15 cellular contexts compared by ENCODE assay signal in genomic region chr10:4059471-4060138, GRCh38.
DNase-seq lines count a peak whose midpoint lies in the region; ATAC-seq and TF ChIP-seq lines count a peak whose summit lies in the region.
"Had no signal": no experiment of that assay in that cellular context is flagged by ENCODE, and none has a peak within 500 bp of the region (broad histone marks: within the 10 kb centered on the region; RNA-seq: fewer than 3 reads in every experiment).

No MANE protein-coding gene starts in this region.

- H3K4me3 Mint-ChIP-seq in activated CD4-positive, alpha-beta memory T cell treated with anti-CD3 and anti-CD28 coated beads, Interleukin-2, amount 10 ng/mL, durations not matched to agents 7 days and 5 days: no peak overlapping the region
- H3K4me3 Mint-ChIP-seq in naive thymus-derived CD4-positive, alpha-beta T cell: peak overlapping the region; percentile 7 to 64 (median 48)
- H3K4me3 Mint-ChIP-seq: dendritic cell treated with granulocyte-macrophage colony-stimulating factor and Interleukin-4, amounts not matched to agents 40 ng/mL and 50 ng/mL, for 4 days; mesothelial cell of epicardium had no signal

- intact Hi-C loops in naive thymus-derived CD4-positive, alpha-beta T cell (cut with micrococcal nuclease): no loop called here

- H3K27ac ChIP-seq in DND-41 (ENCODE audit: low read length) (peak overlapping the region; percentile 85), GM23248 (no peak overlapping the region)
- H3K27ac ChIP-seq in naive thymus-derived CD4-positive, alpha-beta T cell (ENCODE audit: low read depth, low read length): no peak overlapping the region
- H3K27ac ChIP-seq: psoas muscle had no signal

- no peaks in the 10 kb centered on the region for H3K27me3 Mint-ChIP-seq in activated CD4-positive, alpha-beta memory T cell treated with anti-CD3 and anti-CD28 coated beads, Interleukin-2, amount 10 ng/mL, durations not matched to agents 7 days and 5 days
- H3K27me3 Mint-ChIP-seq in naive thymus-derived CD4-positive, alpha-beta T cell: no peaks in the 10 kb centered on the region
- H3K27me3 Mint-ChIP-seq: dendritic cell treated with granulocyte-macrophage colony-stimulating factor and Interleukin-4, amounts not matched to agents 40 ng/mL and 50 ng/mL, for 4 days had no signal

- H3K9ac ChIP-seq in DND-41 (ENCODE audit: low read depth, low read length) (peak overlapping the region; percentile 29), GM23248 (no peak overlapping the region)

- ATAC-seq in DND-41 (ENCODE audit: insufficient read depth, low read depth) (peak; percentile 98), GM21381 (IDR thresholded peaks at IDR 0.05; ENCODE audit: unreplicated experiment) (no peak)
- ATAC-seq in naive thymus-derived CD4-positive, alpha-beta T cell: peak; percentile 49
- ATAC-seq in activated CD4-positive, CD25-positive, alpha-beta regulatory T cell treated with anti-CD3 and anti-CD28 coated beads, Interleukin-2, amount 50 U/mL, for 24 hours: no peak
- ATAC-seq: psoas muscle, SK-N-SH treated with all-trans-retinoic acid at 6 μM for 48 hours had no signal

- peaks cover 34% of the 10 kb centered on the region for H3K4me1 ChIP-seq in DND-41 (ENCODE audit: insufficient read depth, low read length)
- H3K4me1 ChIP-seq in naive thymus-derived CD4-positive, alpha-beta T cell (ENCODE audit: control insufficient read depth in 2 of 2, insufficient read depth in 2 of 2, low read length in 2 of 2): peaks cover 10 to 16% of the 10 kb centered on the region in 2 donors
- peaks cover 16% of the 10 kb centered on the region for H3K4me1 ChIP-seq in GM23248 (ENCODE audit: insufficient read depth)

- 83% methylated on average over 11 of the region's 11 CpGs for WGBS in GM23248 (ENCODE audit: low coverage in 1 of 2, low lambda C conversion rate in 2 of 2, missing lambda C conversion rate in 2 of 2), 2 experiments

- peak overlapping the region; percentile 55 for H3K4me2 ChIP-seq in DND-41 (ENCODE audit: insufficient read depth, low read length)
- H3K4me2 ChIP-seq in GM23248 (ENCODE audit: unreplicated experiment): no peak overlapping the region

- DNase-seq in DND-41 (peak; percentile 82), HT-29 (ENCODE audit: low spot score) (peak; percentile 49), NCI-H2227 (lab: John Stamatoyannopoulos, UW; ENCODE audit: unreplicated experiment) (no peak), GM23248 (no peak)
- DNase-seq in activated CD4-positive, alpha-beta memory T cell treated with anti-CD3 and anti-CD28 coated beads, Interleukin-2, amount 10 ng/mL, durations not matched to agents 7 days and 5 days: peak; percentile 49
- DNase-seq in naive thymus-derived CD4-positive, alpha-beta T cell: peak in 4 of 9 donors; percentile 7 to 38 (median 28)
- DNase-seq: C1 segment of cervical spinal cord; NCI-H187 treated with DMSO at 0.1 percent for 48 hours; psoas muscle; stimulated activated CD4-positive, alpha-beta T cell treated with anti-CD3 and anti-CD28 coated beads, Interleukin-2, amount 100 ng/mL, for 48 hours had no signal

- CTCF ChIA-PET in activated CD4-positive, alpha-beta memory T cell treated with anti-CD3 and anti-CD28 coated beads, Interleukin-2, amount 10 ng/mL, durations not matched to agents 7 days and 5 days (lab: Charles Lee): no interaction called here
- CTCF ChIA-PET in naive thymus-derived CD4-positive, alpha-beta T cell (lab: Charles Lee): interaction anchor here (0.6 kb wide), 1 partner anchor 93 kb away, joined by 3 read pairs; no protein-coding TSS in a partner anchor

- H3K27me3 ChIP-seq in DND-41 (ENCODE audit: insufficient read depth, low read length, poor library complexity) (no peaks in the 10 kb centered on the region), GM23248 (replicated peaks; ENCODE audit: insufficient read depth) (no peaks in the 10 kb centered on the region)
- H3K27me3 ChIP-seq in naive thymus-derived CD4-positive, alpha-beta T cell (ENCODE audit: control insufficient read depth in 2 of 2, insufficient read depth in 2 of 2, low read length in 2 of 2): no peaks in the 10 kb centered on the region

- in situ Hi-C loops in GM23248 (cut with MboI): no loop called here

- H2AFZ ChIP-seq in DND-41 (ENCODE audit: low read depth, low read length) (peak overlapping the region; percentile 6; the same call in 1 of the 2 replicates), GM23248 (no peak overlapping the region)

- H3K79me2 ChIP-seq in DND-41 (ENCODE audit: insufficient read depth, low read length) (no peaks in the 10 kb centered on the region), GM23248 (ENCODE audit: insufficient read depth) (no peaks in the 10 kb centered on the region)

- H3K9me3 ChIP-seq in DND-41 (ENCODE audit: insufficient read depth, low read length, severe bottlenecking): no peaks in the 10 kb centered on the region
- no peaks in the 10 kb centered on the region for H3K9me3 ChIP-seq in naive thymus-derived CD4-positive, alpha-beta T cell (ENCODE audit: control insufficient read depth in 2 of 3, low read length in 3 of 3)
- H3K9me3 ChIP-seq in GM23248 (ENCODE audit: low read depth): no peaks in the 10 kb centered on the region
- H3K9me3 ChIP-seq: psoas muscle had no signal

- H3K9me3 Mint-ChIP-seq in activated CD4-positive, alpha-beta memory T cell treated with anti-CD3 and anti-CD28 coated beads, Interleukin-2, amount 10 ng/mL, durations not matched to agents 7 days and 5 days: no peaks in the 10 kb centered on the region
- H3K9me3 Mint-ChIP-seq in naive thymus-derived CD4-positive, alpha-beta T cell: no peaks in the 10 kb centered on the region
- H3K9me3 Mint-ChIP-seq: dendritic cell treated with granulocyte-macrophage colony-stimulating factor and Interleukin-4, amounts not matched to agents 40 ng/mL and 50 ng/mL, for 4 days had no signal

- no peak for TF ChIP-seq CTCF in DND-41 (IDR thresholded peaks at IDR 0.05; ENCODE audit: borderline replicate concordance, extremely low read depth, low read length, poor library complexity, severe bottlenecking)

- no peaks in the 10 kb centered on the region for H3K36me3 ChIP-seq in DND-41 (ENCODE audit: insufficient read depth, low read length)
- no peaks in the 10 kb centered on the region for H3K36me3 ChIP-seq in naive thymus-derived CD4-positive, alpha-beta T cell (ENCODE audit: control insufficient read depth in 2 of 3, insufficient read depth in 3 of 3, low read length in 3 of 3)
- no peaks in the 10 kb centered on the region for H3K36me3 ChIP-seq in GM23248 (ENCODE audit: low read depth)

- H3K4me3 ChIP-seq in DND-41 (ENCODE audit: low read depth in 1 of 2, low read length in 2 of 2) (peak overlapping the region in 1 of 2 experiments; percentile 27; a peak in 2 of 4 replicates), GM23248 (no peak overlapping the region)
- H3K4me3 ChIP-seq in naive thymus-derived CD4-positive, alpha-beta T cell (ENCODE audit: low read length): no peak overlapping the region
- H3K4me3 ChIP-seq: psoas muscle had no signal

- H3K27ac Mint-ChIP-seq in activated CD4-positive, alpha-beta memory T cell treated with anti-CD3 and anti-CD28 coated beads, Interleukin-2, amount 10 ng/mL, durations not matched to agents 7 days and 5 days: peak overlapping the region; percentile 70
- H3K27ac Mint-ChIP-seq in naive thymus-derived CD4-positive, alpha-beta T cell: peak overlapping the region in 7 of 9 donors; percentile 40 to 93 (median 68)
- H3K27ac Mint-ChIP-seq: dendritic cell treated with granulocyte-macrophage colony-stimulating factor and Interleukin-4, amounts not matched to agents 40 ng/mL and 50 ng/mL, for 4 days; mesothelial cell of epicardium had no signal

- H3F3A ChIP-seq in GM23248 (ENCODE audit: insufficient read depth): 0 out of 2 replicates have a peak, but pooled peaks cover 8% of the 10 kb centered on the region

- no peaks in the 10 kb centered on the region for H3K9me2 ChIP-seq in GM23248 (ENCODE audit: insufficient read depth)

- H3K36me3 Mint-ChIP-seq in activated CD4-positive, alpha-beta memory T cell treated with anti-CD3 and anti-CD28 coated beads, Interleukin-2, amount 10 ng/mL, durations not matched to agents 7 days and 5 days (ENCODE audit: low read depth): no peaks in the 10 kb centered on the region
- H3K36me3 Mint-ChIP-seq in naive thymus-derived CD4-positive, alpha-beta T cell: no peaks in the 10 kb centered on the region
- H3K36me3 Mint-ChIP-seq: mesothelial cell of epicardium had no signal

- POLR2A ChIA-PET in activated CD4-positive, alpha-beta memory T cell treated with anti-CD3 and anti-CD28 coated beads, Interleukin-2, amount 10 ng/mL, durations not matched to agents 7 days and 5 days (lab: Charles Lee): interaction anchor here (0.6 to 2.5 kb wide), 6 partner anchors 12 to 275 kb away, joined by 3 to 15 read pairs (median 6); partner anchors contain the start of gene KLF6
- POLR2A ChIA-PET in naive thymus-derived CD4-positive, alpha-beta T cell (lab: Charles Lee): interaction anchor here (0.7 to 0.9 kb wide), 3 partner anchors 11 to 390 kb away, joined by 3 read pairs; no protein-coding TSS in a partner anchor

- H4K20me1 ChIP-seq in DND-41 (ENCODE audit: insufficient read depth, low read length): no peaks in the 10 kb centered on the region
- no peaks in the 10 kb centered on the region for H4K20me1 ChIP-seq in GM23248 (ENCODE audit: insufficient read depth)

- H3K4me1 Mint-ChIP-seq in activated CD4-positive, alpha-beta memory T cell treated with anti-CD3 and anti-CD28 coated beads, Interleukin-2, amount 10 ng/mL, durations not matched to agents 7 days and 5 days: peaks cover 29% of the 10 kb centered on the region
- peaks cover 11 to 43% (median 23%) of the 10 kb centered on the region in 7 donors for H3K4me1 Mint-ChIP-seq in naive thymus-derived CD4-positive, alpha-beta T cell
- H3K4me1 Mint-ChIP-seq: mesothelial cell of epicardium had no signal

Comparison
In these comparisons a context has a peak if more than half of its experiments do, and no peak if none do; other contexts are left out.
1. ATAC-seq: peak in DND-41 (single experiment) and naive thymus-derived CD4-positive, alpha-beta T cell (single experiment); none in GM21381 (single experiment) and activated CD4-positive, CD25-positive, alpha-beta regulatory T cell treated with anti-CD3 and anti-CD28 coated beads, Interleukin-2, amount 50 U/mL, for 24 hours (0 of 2).
2. DNase-seq: peak in DND-41 (single experiment), HT-29 (single experiment) and activated CD4-positive, alpha-beta memory T cell treated with anti-CD3 and anti-CD28 coated beads, Interleukin-2, amount 10 ng/mL, durations not matched to agents 7 days and 5 days (single experiment); none in NCI-H2227 (single experiment) and GM23248 (single experiment).